ENCODE assay signal across 19 cellular contexts in genomic region chr6:83180396-83180950, GRCh38. TPM values are rescaled to one million over a fixed set of nuclear protein-coding genes. Genes with fewer than 3 reads are reported as not detected.
DNase-seq lines count a peak whose midpoint lies in the region; ATAC-seq, FAIRE-seq and TF ChIP-seq lines count a peak whose summit lies in the region.
"Had no signal": no experiment of that assay in that cellular context is flagged by ENCODE, and none has a peak within 500 bp of the region (broad histone marks: within the 10 kb centered on the region; RNA-seq: fewer than 3 reads in every experiment).

No MANE protein-coding gene starts in this region.

- H3K4me1 ChIP-seq in GM23248 (ENCODE audit: insufficient read depth) (peaks cover 36% of the 10 kb centered on the region), keratinocyte (ENCODE audit: control insufficient read depth, extremely low read depth, insufficient read depth, low read length) (peaks cover 7% of the 10 kb centered on the region), smooth muscle cell (ENCODE audit: low read depth) (peaks cover 22% of the 10 kb centered on the region), tibial nerve (no peaks in the 10 kb centered on the region)
- H3K4me1 ChIP-seq: Caco-2 had no signal

- H3K36me3 ChIP-seq in GM23248 (ENCODE audit: low read depth): peaks cover 79% of the 10 kb centered on the region
- H3K36me3 ChIP-seq in keratinocyte (ENCODE audit: control insufficient read depth in 2 of 2, extremely low read depth in 1 of 2, insufficient read depth in 2 of 2, low read length in 2 of 2): peaks cover 7 to 22% of the 10 kb centered on the region in 2 experiments
- H3K36me3 ChIP-seq in smooth muscle cell (ENCODE audit: low read depth): peaks cover 31% of the 10 kb centered on the region
- H3K36me3 ChIP-seq in tibial nerve: peaks cover 0 to 73% (median 0%) of the 10 kb centered on the region in 3 donors

- peak; percentile 5 for FAIRE-seq in keratinocyte (lab: Jason Lieb, UNC)
- FAIRE-seq: GM12878, H54 had no signal

- peaks cover 47% of the 10 kb centered on the region for H3F3A ChIP-seq in GM23248 (ENCODE audit: insufficient read depth)
- peaks cover 65% of the 10 kb centered on the region for H3F3A ChIP-seq in smooth muscle cell (ENCODE audit: low read depth)

- H3K79me2 ChIP-seq in GM23248 (ENCODE audit: insufficient read depth) (peaks cover 81% of the 10 kb centered on the region), keratinocyte (ENCODE audit: control insufficient read depth, insufficient read depth, low read length) (no peaks in the 10 kb centered on the region), smooth muscle cell (ENCODE audit: low read depth) (peaks cover 42% of the 10 kb centered on the region)

- dilution Hi-C loops in keratinocyte (cut with MboI; ENCODE audit: extremely low pct_ligation_motif_present, low sequenced_read_pairs): no loop called here

- H3K4me2 ChIP-seq in GM23248 (ENCODE audit: unreplicated experiment) (no peak overlapping the region), keratinocyte (ENCODE audit: control insufficient read depth, extremely low read depth, insufficient read depth, low read depth, low read length) (no peak overlapping the region), smooth muscle cell (no peak overlapping the region)

- H3K9me3 ChIP-seq in GM23248 (ENCODE audit: low read depth) (no peaks in the 10 kb centered on the region), keratinocyte (ENCODE audit: control insufficient read depth, low read depth, low read length) (no peaks in the 10 kb centered on the region), smooth muscle cell (replicated peaks; ENCODE audit: low read depth) (no peaks in the 10 kb centered on the region), tibial nerve (no peaks in the 10 kb centered on the region)
- H3K9me3 ChIP-seq: Caco-2, HAP-1 had no signal

- no peak for TF ChIP-seq EP300 in tibial nerve (IDR thresholded peaks at IDR 0.05)

- no peaks in the 10 kb centered on the region for H3K9me2 ChIP-seq in GM23248 (ENCODE audit: insufficient read depth)

- H4K20me1 ChIP-seq in GM23248 (ENCODE audit: insufficient read depth) (peaks cover 9% of the 10 kb centered on the region; the same call in 1 of the 2 replicates), keratinocyte (ENCODE audit: control insufficient read depth, extremely low read depth, insufficient read depth, low read length) (no peaks in the 10 kb centered on the region), smooth muscle cell (ENCODE audit: low read depth) (peaks cover 92% of the 10 kb centered on the region)

- H3K4me3 ChIP-seq in GM23248 (no peak overlapping the region), keratinocyte (ENCODE audit: control insufficient read depth in 2 of 3, extremely low read depth in 1 of 3, insufficient read depth in 2 of 3, low read depth in 1 of 3, low read length in 3 of 3) (no peak overlapping the region), smooth muscle cell (no peak overlapping the region), tibial nerve (no peak overlapping the region)
- H3K4me3 ChIP-seq: GM12878, HAP-1 had no signal

- DNase-seq in GM23248: no peak
- DNase-seq in keratinocyte (ENCODE audit: low read depth, low spot score): no peak
- no peak for DNase-seq in smooth muscle cell (lab: John Stamatoyannopoulos, UW; ENCODE audit: unreplicated experiment)
- no peak for DNase-seq in tibial nerve (ENCODE audit: low spot score in 2 of 2)
- no peak for DNase-seq in activated naive CD4-positive, alpha-beta T cell treated with anti-CD3 and anti-CD28 coated beads, Interleukin-2, amount 50 U/mL, for 16 hours
- DNase-seq in Right ventricle myocardium superior: no peak
- DNase-seq: C1 segment of cervical spinal cord; Caco-2; CD8-positive, alpha-beta T cell; DMS 273 treated with DMSO at 0.1 percent for 48 hours; DMS79; EL; GDM1; GOT3; HFFc6 had no signal

- H3K27me3 ChIP-seq in GM23248 (replicated peaks; ENCODE audit: insufficient read depth) (no peaks in the 10 kb centered on the region), keratinocyte (ENCODE audit: control insufficient read depth, extremely low read depth, insufficient read depth, low read length) (no peaks in the 10 kb centered on the region), smooth muscle cell (ENCODE audit: low read depth) (no peaks in the 10 kb centered on the region), tibial nerve (no peaks in the 10 kb centered on the region)

- peaks cover 4% of the 10 kb centered on the region for H3K27me3 Mint-ChIP-seq in brain

- H3K27ac Mint-ChIP-seq in brain: peak overlapping the region in 4 of 5 experiments; percentile 27 to 58 (median 51)
- H3K27ac Mint-ChIP-seq: CD8-positive, alpha-beta T cell; HFFc6 had no signal

- H2AFZ ChIP-seq in GM23248 (no peak overlapping the region), keratinocyte (ENCODE audit: control insufficient read depth, low read length) (no peak overlapping the region), smooth muscle cell (ENCODE audit: low read depth) (no peak overlapping the region)

- in situ Hi-C loops in GM23248 (cut with MboI): loop anchor here (25.0 kb wide), 1 partner anchor 943 kb away; the partner anchor contains the start of gene IBTK

- H3K9me3 Mint-ChIP-seq in brain: no peaks in the 10 kb centered on the region
- H3K9me3 Mint-ChIP-seq: CD8-positive, alpha-beta T cell; HFFc6 had no signal

- no peak for TF ChIP-seq POLR2A in tibial nerve (IDR thresholded peaks at IDR 0.05)

- no peaks in the 10 kb centered on the region for H3K9me1 ChIP-seq in keratinocyte (ENCODE audit: control insufficient read depth, extremely low read depth, insufficient read depth, low read length)

- TF ChIP-seq CTCF in brain (conservative IDR thresholded peaks at IDR 0.05): no peak
- TF ChIP-seq CTCF in keratinocyte (optimal IDR thresholded peaks at IDR 0.05 in 1 of 3, IDR thresholded peaks at IDR 0.05 in 1 of 3, conservative IDR thresholded peaks at IDR 0.05 in 1 of 3; ENCODE audit: extremely low read depth in 1 of 3, insufficient read depth in 2 of 3, low read length in 3 of 3): no peak
- TF ChIP-seq CTCF in smooth muscle cell (IDR thresholded peaks at IDR 0.05; ENCODE audit: borderline replicate concordance, insufficient read depth, poor library complexity, severe bottlenecking): no peak
- no peak for TF ChIP-seq CTCF in tibial nerve (IDR thresholded peaks at IDR 0.05)

- intact Hi-C loops in Right ventricle myocardium superior (cut with DNase I): no loop called here

- peaks cover 37% of the 10 kb centered on the region for H3K4me1 Mint-ChIP-seq in brain

- peaks cover 72% of the 10 kb centered on the region for H3K36me3 Mint-ChIP-seq in brain

- ATAC-seq in Right ventricle myocardium superior (ENCODE audit: poor library complexity): no peak
- ATAC-seq: CD8-positive, alpha-beta T cell; GM12878 had no signal

- H3K9ac ChIP-seq in GM23248 (no peak overlapping the region), keratinocyte (ENCODE audit: control insufficient read depth, extremely low read depth, insufficient read depth, low read length) (no peak overlapping the region), smooth muscle cell (ENCODE audit: low read depth) (no peak overlapping the region)

- no peak overlapping the region for H3K4me3 Mint-ChIP-seq in brain
- H3K4me3 Mint-ChIP-seq: CD8-positive, alpha-beta T cell; HFFc6 had no signal

- H3K27ac ChIP-seq in GM23248 (peak overlapping the region; percentile 70; the same call in 1 of the 2 replicates), keratinocyte (ENCODE audit: control insufficient read depth, insufficient read depth, low read length) (no peak overlapping the region), smooth muscle cell (ENCODE audit: low read depth) (peak overlapping the region; percentile 32), tibial nerve (no peak overlapping the region)

RNA-seq across cellular contexts. Expression of gene PGM3, which starts 12.6 kb away (rescaled TPM):
- 74.4 and 89.0 TPM in 2 replicates for total RNA-seq in GM23248 (2014; rRNA removed; shearing (Covaris generic))
- polyA plus RNA-seq in GM23248 (2016; fragmentation: Nextera tagmentation; extraction: Ambion mirVana) (131 and 132 TPM in 2 replicates), brain (ENCODE audit: insufficient read depth, low read depth, low replicate concordance) (10.3 TPM), keratinocyte (24.0 to 32.1 TPM (median 28.9 TPM) in 3 replicates), smooth muscle cell (139 and 163 TPM in 2 replicates)
- 17.9 TPM for polyA plus RNA-seq in keratinocyte (2011; ENCODE audit: low read depth)
- 14.5 and 29.5 TPM in 2 replicates for polyA plus RNA-seq in keratinocyte (2011; cell fraction: cytosol; rRNA removed)
- polyA plus RNA-seq in keratinocyte (2011; cell fraction: nucleus; rRNA removed): 21.7 and 25.1 TPM in 2 replicates
- polyA plus RNA-seq in keratinocyte (2012; ENCODE audit: low replicate concordance): 18.5 and 31.0 TPM in 2 replicates
- polyA minus RNA-seq in keratinocyte: 28.1 to 83.9 TPM (median 44.5 TPM) in 3 replicates
- polyA minus RNA-seq in keratinocyte (2011; cell fraction: cytosol; rRNA and poly(A)+ RNA removed): 19.4 TPM
- 20.3 and 42.5 TPM in 2 replicates for polyA minus RNA-seq in keratinocyte (2011; cell fraction: nucleus; rRNA and poly(A)+ RNA removed)
- total RNA-seq in smooth muscle cell (173 and 206 TPM in 2 replicates), tibial nerve (10 to 100 TPM; 12.3 to 26.2 (median 18.6) TPM), Right ventricle myocardium superior (12.0 TPM)

RNA-seq across cellular contexts. Expression of gene RWDD2A, which starts 12.7 kb away (rescaled TPM):
- 4.4 and 6.1 TPM in 2 replicates for total RNA-seq in GM23248 (2014; rRNA removed; shearing (Covaris generic))
- polyA plus RNA-seq in GM23248 (2016; fragmentation: Nextera tagmentation; extraction: Ambion mirVana): 5.2 and 5.5 TPM in 2 replicates
- polyA plus RNA-seq in brain (ENCODE audit: insufficient read depth, low read depth, low replicate concordance): 3.7 TPM
- polyA plus RNA-seq in keratinocyte: 1.2 to 1.5 TPM (median 1.3 TPM) in 3 replicates
- 0.45 TPM for polyA plus RNA-seq in keratinocyte (2011; ENCODE audit: low read depth)
- 0.64 and 1.2 TPM in 2 replicates for polyA plus RNA-seq in keratinocyte (2011; cell fraction: cytosol; rRNA removed)
- polyA plus RNA-seq in keratinocyte (2011; cell fraction: nucleus; rRNA removed): 1.2 and 2.1 TPM in 2 replicates
- 0.79 and 1.2 TPM in 2 replicates for polyA plus RNA-seq in keratinocyte (2012; ENCODE audit: low replicate concordance)
- 0.30 to 0.76 TPM (median 0.70 TPM) in 3 replicates for polyA minus RNA-seq in keratinocyte
- polyA minus RNA-seq in keratinocyte (2011; cell fraction: cytosol; rRNA and poly(A)+ RNA removed): not detected
- polyA minus RNA-seq in keratinocyte (2011; cell fraction: nucleus; rRNA and poly(A)+ RNA removed): 0.53 and 0.93 TPM in 2 replicates
- 4.2 and 6.9 TPM in 2 replicates for total RNA-seq in smooth muscle cell
- polyA plus RNA-seq in smooth muscle cell: 3.6 and 4.6 TPM in 2 replicates
- 1 to 10 TPM; 2.2 to 4.2 (median 3.0) TPM for total RNA-seq in tibial nerve
- total RNA-seq in Right ventricle myocardium superior: 2.8 TPM

Comparison
In these comparisons a context has a peak if more than half of its experiments do, and no peak if none do; other contexts are left out.
1. H3K27ac ChIP-seq: peak in GM23248 (single experiment) and smooth muscle cell (single experiment); none in keratinocyte (single experiment) and tibial nerve (0 of 4).